Comparison of ENCODE assay signal across 17 cellular contexts in the genomic region with DNA sequence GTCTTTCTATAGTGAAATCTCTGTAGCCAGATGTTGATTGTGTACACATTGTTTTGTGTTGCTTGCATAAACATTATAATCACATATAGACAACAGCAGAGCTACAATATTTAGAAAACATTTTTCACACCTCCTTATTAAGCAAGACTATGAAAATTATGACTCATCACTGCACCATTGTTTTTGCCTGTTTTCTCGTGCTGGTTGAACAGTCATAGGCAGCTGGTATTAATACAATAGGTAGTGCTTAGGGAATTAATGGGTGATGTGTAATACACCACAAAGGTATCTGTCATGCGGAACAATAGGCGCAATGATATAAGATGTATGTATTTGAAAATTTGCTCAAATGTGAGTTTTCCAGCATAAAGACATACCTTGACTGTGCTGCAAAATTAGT.
DNase-seq lines count a peak whose midpoint lies in the region; ATAC-seq and TF ChIP-seq lines count a peak whose summit lies in the region.
"Had no signal": no experiment of that assay in that cellular context is flagged by ENCODE, and none has a peak within 500 bp of the region (broad histone marks: within the 10 kb centered on the region; RNA-seq: fewer than 3 reads in every experiment).

No MANE protein-coding gene starts in this region.

- H3K27ac Mint-ChIP-seq in brain, result peak overlapping the region; percentile 33 to 96 (median 70)
- H3K27ac Mint-ChIP-seq: activated naive CD8-positive, alpha-beta T cell treated with anti-CD3 and anti-CD28 coated beads, Interleukin-2, amount 50 U/mL, for 24 hours; CD8-positive, alpha-beta memory T cell; stimulated activated naive CD8-positive, alpha-beta T cell treated with anti-CD3 and anti-CD28 coated beads, Interleukin-15, amount 100 ng/mL, for 72 hours; T-helper 17 cell had no signal

- H3K9me3 Mint-ChIP-seq in brain, result no peaks in the 10 kb centered on the region
- H3K9me3 Mint-ChIP-seq: activated naive CD8-positive, alpha-beta T cell treated with anti-CD3 and anti-CD28 coated beads, Interleukin-2, amount 50 U/mL, for 24 hours had no signal

- H3K4me1 Mint-ChIP-seq in brain, result peaks cover 80% of the 10 kb centered on the region
- H3K4me1 Mint-ChIP-seq: activated naive CD8-positive, alpha-beta T cell treated with anti-CD3 and anti-CD28 coated beads, Interleukin-2, amount 50 U/mL, for 24 hours; CD8-positive, alpha-beta memory T cell; stimulated activated naive CD8-positive, alpha-beta T cell treated with anti-CD3 and anti-CD28 coated beads, Interleukin-15, amount 100 ng/mL, for 72 hours; T-helper 17 cell had no signal

- no peaks in the 10 kb centered on the region for H3K9me3 ChIP-seq in left lung
- H3K9me3 ChIP-seq: HAP-1 had no signal

- peak; percentile 45 for DNase-seq in NCI-H1436 (lab: John Stamatoyannopoulos, UW)
- no peak for DNase-seq in NCI-H1436 treated with DMSO at 0.1 percent for 48 hours (lab: John Stamatoyannopoulos, UW)
- DNase-seq in NCI-H146 (lab: John Stamatoyannopoulos, UW), result peak; percentile 88
- DNase-seq in lung microvascular endothelial cell (ENCODE audit: low read depth in 2 of 2), result peak; percentile 61 to 89
- no peak for DNase-seq in superior temporal gyrus (ENCODE audit: extremely low spot score)
- no peak for DNase-seq in stimulated activated CD4-positive, alpha-beta T cell treated with anti-CD3 and anti-CD28 coated beads, Interleukin-2, amount 100 ng/mL, for 24 hours
- DNase-seq in left lung, result no peak
- DNase-seq: 8988T; activated naive CD8-positive, alpha-beta T cell treated with anti-CD3 and anti-CD28 coated beads, Interleukin-2, amount 50 U/mL, for 24 hours; activated T-cell treated with anti-CD3 and anti-CD28 coated beads, Interleukin-2, amount 50 U/mL, for 1 hour; CD8-positive, alpha-beta memory T cell; RPMI8226; stimulated activated naive CD8-positive, alpha-beta T cell treated with anti-CD3 and anti-CD28 coated beads, Interleukin-15, amount 100 ng/mL, for 72 hours; T-helper 17 cell had no signal

- no peak overlapping the region for H3K4me3 ChIP-seq in left lung
- H3K4me3 ChIP-seq: HAP-1, skin epidermis had no signal

- peaks cover 0 to 2% of the 10 kb centered on the region in 2 donors for H3K27me3 ChIP-seq in left lung

- H3K4me3 Mint-ChIP-seq in brain, result no peak overlapping the region
- H3K4me3 Mint-ChIP-seq: activated naive CD8-positive, alpha-beta T cell treated with anti-CD3 and anti-CD28 coated beads, Interleukin-2, amount 50 U/mL, for 24 hours; CD8-positive, alpha-beta memory T cell; stimulated activated naive CD8-positive, alpha-beta T cell treated with anti-CD3 and anti-CD28 coated beads, Interleukin-15, amount 100 ng/mL, for 72 hours; T-helper 17 cell had no signal

- no peaks in the 10 kb centered on the region for H3K36me3 Mint-ChIP-seq in brain
- H3K36me3 Mint-ChIP-seq: CD8-positive, alpha-beta memory T cell had no signal

- no peaks in the 10 kb centered on the region for H3K36me3 ChIP-seq in left lung
- H3K36me3 ChIP-seq: HAP-1 had no signal

- no peaks in the 10 kb centered on the region for H3K4me1 ChIP-seq in left lung
- H3K4me1 ChIP-seq: HAP-1 had no signal

- peaks cover 3% of the 10 kb centered on the region for H3K27me3 Mint-ChIP-seq in brain
- H3K27me3 Mint-ChIP-seq: activated naive CD8-positive, alpha-beta T cell treated with anti-CD3 and anti-CD28 coated beads, Interleukin-2, amount 50 U/mL, for 24 hours; CD8-positive, alpha-beta memory T cell; stimulated activated naive CD8-positive, alpha-beta T cell treated with anti-CD3 and anti-CD28 coated beads, Interleukin-15, amount 100 ng/mL, for 72 hours; T-helper 17 cell had no signal

- no peak for ATAC-seq in left lung
- ATAC-seq: activated naive CD8-positive, alpha-beta T cell treated with anti-CD3 and anti-CD28 coated beads, Interleukin-2, amount 50 U/mL, for 24 hours; stimulated activated naive CD8-positive, alpha-beta T cell treated with anti-CD3 and anti-CD28 coated beads, Interleukin-15, amount 100 ng/mL, for 72 hours; T-helper 17 cell had no signal

- H3K27ac ChIP-seq in left lung, result no peak overlapping the region
- H3K27ac ChIP-seq: skin epidermis had no signal

- TF ChIP-seq CTCF in brain (conservative IDR thresholded peaks at IDR 0.05) (no peak), left lung (IDR thresholded peaks at IDR 0.05) (no peak)

- intact Hi-C loops in left lung (cut with DNase I), result no loop called here

Comparison
In these comparisons a context has a peak if more than half of its experiments do, and no peak if none do; other contexts are left out.
1. DNase-seq: peak in NCI-H1436 (single experiment), NCI-H146 (single experiment) and lung microvascular endothelial cell (2 of 2); none in NCI-H1436 treated with DMSO at 0.1 percent for 48 hours (single experiment), superior temporal gyrus (single experiment), stimulated activated CD4-positive, alpha-beta T cell treated with anti-CD3 and anti-CD28 coated beads, Interleukin-2, amount 100 ng/mL, for 24 hours (0 of 2) and left lung (0 of 2).